Comparison of ENCODE assay signal across 1 cellular context in the genomic region with DNA sequence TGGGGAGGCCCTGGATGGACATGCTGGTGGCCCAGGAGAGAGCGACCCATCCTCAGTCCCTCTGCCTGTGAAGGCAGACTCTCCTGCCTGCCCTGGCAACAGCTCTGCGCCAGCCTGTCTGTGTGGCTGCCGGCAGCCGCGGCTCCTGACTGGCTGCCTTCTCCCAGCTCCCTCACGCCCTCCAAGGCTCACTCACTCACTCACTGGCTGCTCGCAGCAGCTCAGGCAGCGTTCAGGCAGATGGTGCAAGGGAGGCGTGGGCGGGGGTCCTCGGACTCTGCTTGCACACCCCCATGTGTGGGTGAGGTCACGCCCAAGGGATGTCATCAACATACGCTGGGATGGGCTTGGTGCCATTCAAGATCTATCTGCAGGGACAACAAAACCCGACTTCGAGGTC.
TF ChIP-seq lines count a peak whose summit lies in the region.

No MANE protein-coding gene starts in this region.

TF ChIP-seq in SK-N-SH treated with all-trans-retinoic acid at 6 μM for 48 hours, 23 proteins besides CTCF, POLR2A, EP300 and RAD21 (continued from another document):
- no peak for TF ChIP-seq PPARA (CRISPR knock-in tag; IDR thresholded peaks at IDR 0.05; ENCODE audit: borderline replicate concordance)
- TF ChIP-seq ARNTL (CRISPR knock-in tag; IDR thresholded peaks at IDR 0.05; ENCODE audit: borderline replicate concordance, low read depth), result no peak
- no peak for TF ChIP-seq ZNF70 (CRISPR knock-in tag; IDR thresholded peaks at IDR 0.05)
- no peak for TF ChIP-seq TCF4 (CRISPR knock-in tag; IDR thresholded peaks at IDR 0.05; ENCODE audit: borderline replicate concordance)
- no peak for TF ChIP-seq ZNF8 (CRISPR knock-in tag; IDR thresholded peaks at IDR 0.05)
- no peak for TF ChIP-seq BACH2 (CRISPR knock-in tag; IDR thresholded peaks at IDR 0.05; ENCODE audit: borderline replicate concordance)
- TF ChIP-seq SNAI2 (CRISPR knock-in tag; IDR thresholded peaks at IDR 0.05), result no peak
- no peak for TF ChIP-seq ZC3H10 (CRISPR knock-in tag; IDR thresholded peaks at IDR 0.05)
